ENCODE assay signal across 1 cellular context in the genomic region with DNA sequence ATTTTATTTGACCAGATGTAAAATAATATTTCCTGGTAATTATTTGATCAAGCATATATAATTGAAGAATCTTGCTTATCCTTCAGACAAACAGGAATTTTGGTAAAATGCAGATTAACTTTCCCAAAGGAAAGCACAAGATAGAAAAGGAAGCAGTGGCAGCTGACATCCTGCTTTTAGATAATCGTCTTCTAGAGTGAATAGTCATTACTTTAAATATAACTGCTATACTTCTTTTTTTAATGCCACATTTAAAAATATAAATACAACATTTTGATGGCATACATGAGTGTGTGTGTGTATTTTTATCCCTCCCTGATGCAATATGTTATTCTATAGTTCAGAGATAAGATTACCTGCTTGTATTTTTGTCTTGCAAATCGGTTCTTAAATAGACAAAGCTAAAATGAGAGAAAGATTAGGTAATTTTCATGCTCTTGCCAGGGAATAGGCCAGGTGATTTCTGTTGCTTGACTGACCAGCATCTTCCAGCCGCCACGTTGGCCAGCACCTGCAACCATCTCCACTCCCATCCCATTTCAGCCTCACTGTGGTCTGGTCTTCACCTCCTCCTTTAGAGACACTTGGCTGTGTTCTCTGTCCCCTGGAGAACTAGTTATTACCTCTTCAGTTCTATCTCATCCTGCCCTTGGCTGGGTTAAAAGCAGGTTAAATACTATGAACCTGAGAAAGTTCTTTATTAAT.
TF ChIP-seq lines count a peak whose summit lies in the region.

No MANE protein-coding gene starts in this region.

TF ChIP-seq in neural cell, 6 proteins besides CTCF, POLR2A, EP300 and RAD21:
- TF ChIP-seq MXI1 (conservative IDR thresholded peaks at IDR 0.05; ENCODE audit: poor library complexity, severe bottlenecking) (no peak), POLR2AphosphoS5 (IDR thresholded peaks at IDR 0.05) (no peak), REST (IDR thresholded peaks at IDR 0.05; ENCODE audit: borderline replicate concordance) (no peak), EZH2 (IDR thresholded peaks at IDR 0.05; ENCODE audit: borderline replicate concordance, insufficient read depth, low read length, poor library complexity, severe bottlenecking) (no peak), SMC3 (conservative IDR thresholded peaks at IDR 0.05; ENCODE audit: poor library complexity) (no peak), TAF1 (IDR thresholded peaks at IDR 0.05; ENCODE audit: low read depth) (no peak)
TF ChIP-seq in neural cell: peak in this region for 0.
